In genomic region chr1:219324629-219325367, GRCh38 we compare ENCODE assay signal across 9 cellular contexts.
DNase-seq lines count a peak whose midpoint lies in the region; ATAC-seq, FAIRE-seq and TF ChIP-seq lines count a peak whose summit lies in the region.
"Had no signal": no experiment of that assay in that cellular context is flagged by ENCODE, and none has a peak within 500 bp of the region (broad histone marks: within the 10 kb centered on the region; RNA-seq: fewer than 3 reads in every experiment).

No MANE protein-coding gene starts in this region.

- no peak for TF ChIP-seq CTCF in bronchial epithelial cell (IDR thresholded peaks at IDR 0.05; ENCODE audit: insufficient read depth, low read length, severe bottlenecking)
- no peak for TF ChIP-seq CTCF in mesothelial cell of epicardium (IDR thresholded peaks at IDR 0.05; ENCODE audit: unreplicated experiment)

- H3K36me3 ChIP-seq in bronchial epithelial cell (ENCODE audit: control insufficient read depth, insufficient read depth, low read length): no peaks in the 10 kb centered on the region

- peaks cover 12% of the 10 kb centered on the region for H3K36me3 Mint-ChIP-seq in mesothelial cell of epicardium

- H3K4me3 ChIP-seq in bronchial epithelial cell (ENCODE audit: low read depth, low read length): no peak overlapping the region

- H3K4me3 Mint-ChIP-seq in mesothelial cell of epicardium: no peak overlapping the region

- no peaks in the 10 kb centered on the region for H3K27me3 Mint-ChIP-seq in mesothelial cell of epicardium (ENCODE audit: low read depth)

- DNase-seq in stimulated activated CD4-positive, alpha-beta T cell treated with anti-CD3 and anti-CD28 coated beads, Interleukin-4, amount 100 ng/mL, for 24 hours: peak; percentile 5
- no peak for DNase-seq in stimulated activated CD4-positive, alpha-beta T cell treated with anti-CD3 and anti-CD28 coated beads, Interleukin-12 subunit alpha, Interleukin-12 subunit beta, amount 100 ng/mL, for 4 hours
- peak; percentile 4 for DNase-seq in KBM-7
- peak; percentile 97 for DNase-seq in bronchial epithelial cell (ENCODE audit: low read depth)
- no peak for DNase-seq in mesothelial cell of epicardium (ENCODE audit: low spot score in 2 of 2, unreplicated experiment in 2 of 2)
- no peak for DNase-seq in NCI-H146 treated with DMSO at 0.1 percent for 48 hours (lab: John Stamatoyannopoulos, UW; ENCODE audit: unreplicated experiment)
- no peak for DNase-seq in OCI-M2 (lab: John Stamatoyannopoulos, UW; ENCODE audit: unreplicated experiment)
- DNase-seq: NCI-H2029 had no signal

- peaks cover 12% of the 10 kb centered on the region for H3K9me3 Mint-ChIP-seq in mesothelial cell of epicardium

- peaks cover 32% of the 10 kb centered on the region for H3K4me1 Mint-ChIP-seq in mesothelial cell of epicardium

- in situ Hi-C loops in KBM-7 (cut with MboI; ENCODE audit: low pct_unique_long_range_greater_than_20kb, low sequenced_read_pairs): no loop called here

- peaks cover 26% of the 10 kb centered on the region for H3K27me3 ChIP-seq in bronchial epithelial cell (ENCODE audit: control insufficient read depth, insufficient read depth, low read length)

- no peak overlapping the region for H3K27ac Mint-ChIP-seq in mesothelial cell of epicardium

- ATAC-seq in GM21447 (IDR thresholded peaks at IDR 0.05; ENCODE audit: unreplicated experiment): no peak

- no peak for FAIRE-seq in bronchial epithelial cell (lab: Jason Lieb, UNC)

Comparison
In these comparisons a context has a peak if more than half of its experiments do, and no peak if none do; other contexts are left out.
1. DNase-seq: peak in stimulated activated CD4-positive, alpha-beta T cell treated with anti-CD3 and anti-CD28 coated beads, Interleukin-4, amount 100 ng/mL, for 24 hours (single experiment), KBM-7 (single experiment) and bronchial epithelial cell (single experiment); none in stimulated activated CD4-positive, alpha-beta T cell treated with anti-CD3 and anti-CD28 coated beads, Interleukin-12 subunit alpha, Interleukin-12 subunit beta, amount 100 ng/mL, for 4 hours (single experiment), mesothelial cell of epicardium (0 of 2), NCI-H146 treated with DMSO at 0.1 percent for 48 hours (single experiment) and OCI-M2 (single experiment).